In genomic region chr7:155414508-155414907, GRCh38 we compare ENCODE assay signal across 24 cellular contexts. TPM values are rescaled to one million over a fixed set of nuclear protein-coding genes. Genes with fewer than 3 reads are reported as not detected.
"Had no signal": no experiment of that assay in that cellular context is flagged by ENCODE, and none has a peak within 500 bp of the region (broad histone marks: within the 10 kb centered on the region; RNA-seq: fewer than 3 reads in every experiment).

No MANE protein-coding gene starts in this region.

- H3K36me3 Mint-ChIP-seq: activated CD8-positive, alpha-beta memory T cell treated with anti-CD3 and anti-CD28 coated beads, Interleukin-2, amount 10 ng/mL, durations not matched to agents 7 days and 5 days; activated naive CD4-positive, alpha-beta T cell treated with anti-CD3 and anti-CD28 coated beads, Interleukin-2, amount 50 U/mL, for 72 hours; natural killer cell treated with Interleukin-12 subunit alpha and Interleukin-12 subunit beta and Interleukin-15 and Interleukin-18, amount 100 ng/mL, for 72 hours; WTC11 had no signal

- DNase-seq: activated CD8-positive, alpha-beta memory T cell treated with anti-CD3 and anti-CD28 coated beads, Interleukin-2, amount 10 ng/mL, durations not matched to agents 7 days and 5 days; activated CD8-positive, alpha-beta T cell treated with anti-CD3 and anti-CD28 coated beads, Interleukin-2, amount 10 ng/mL, durations not matched to agents 7 days and 5 days; activated naive CD4-positive, alpha-beta T cell; activated T-cell treated with anti-CD3 and anti-CD28 coated beads for 4 hours; activated T-cell treated with anti-CD3 and anti-CD28 coated beads, Interleukin-2, amount 50 U/mL, for 72 hours; foreskin keratinocyte; heart right ventricle; islet precursor cell; left ventricle myocardium inferior; mucosa of descending colon; right lobe of liver; stimulated activated CD4-positive, alpha-beta T cell treated with anti-CD3 and anti-CD28 coated beads, Interleukin-2, amount 100 ng/mL, for 48 hours; stimulated activated naive CD4-positive, alpha-beta T cell treated with Interleukin-2 at 50 U/mL for 16 hours had no signal

- H3K27ac ChIP-seq: breast epithelium, esophagus muscularis mucosa, foreskin keratinocyte, heart right ventricle, left ventricle myocardium inferior, right lobe of liver, tibial nerve had no signal

- H3K9me3 Mint-ChIP-seq: activated naive CD4-positive, alpha-beta T cell treated with anti-CD3 and anti-CD28 coated beads, Interleukin-2, amount 50 U/mL, for 72 hours; activated T-cell treated with anti-CD3 and anti-CD28 coated beads, Interleukin-2, amount 50 U/mL, for 72 hours; central memory CD8-positive, alpha-beta T cell; dendritic cell treated with granulocyte-macrophage colony-stimulating factor and Interleukin-4, amounts not matched to agents 40 ng/mL and 50 ng/mL, for 4 days; natural killer cell treated with Interleukin-12 subunit alpha and Interleukin-12 subunit beta and Interleukin-15 and Interleukin-18, amount 100 ng/mL, for 72 hours; WTC11 had no signal

- H3K27ac Mint-ChIP-seq: activated CD8-positive, alpha-beta memory T cell treated with anti-CD3 and anti-CD28 coated beads, Interleukin-2, amount 10 ng/mL, durations not matched to agents 7 days and 5 days; activated CD8-positive, alpha-beta T cell treated with anti-CD3 and anti-CD28 coated beads, Interleukin-2, amount 10 ng/mL, durations not matched to agents 7 days and 5 days; activated naive CD4-positive, alpha-beta T cell treated with anti-CD3 and anti-CD28 coated beads, Interleukin-2, amount 50 U/mL, for 72 hours; activated T-cell treated with anti-CD3 and anti-CD28 coated beads, Interleukin-2, amount 50 U/mL, for 72 hours; dendritic cell treated with granulocyte-macrophage colony-stimulating factor and Interleukin-4, amounts not matched to agents 40 ng/mL and 50 ng/mL, for 4 days; natural killer cell treated with Interleukin-12 subunit alpha and Interleukin-12 subunit beta and Interleukin-15 and Interleukin-18, amount 100 ng/mL, for 72 hours; WTC11 had no signal

- H3K9me3 ChIP-seq: breast epithelium, esophagus muscularis mucosa, heart right ventricle, left ventricle myocardium inferior, mucosa of descending colon, right lobe of liver, tibial nerve had no signal

- H3K27me3 ChIP-seq: right lobe of liver had no signal

- H3K4me3 Mint-ChIP-seq: activated CD8-positive, alpha-beta memory T cell treated with anti-CD3 and anti-CD28 coated beads, Interleukin-2, amount 10 ng/mL, durations not matched to agents 7 days and 5 days; activated CD8-positive, alpha-beta T cell treated with anti-CD3 and anti-CD28 coated beads, Interleukin-2, amount 10 ng/mL, durations not matched to agents 7 days and 5 days; activated T-cell treated with anti-CD3 and anti-CD28 coated beads, Interleukin-2, amount 50 U/mL, for 72 hours; central memory CD8-positive, alpha-beta T cell; dendritic cell treated with granulocyte-macrophage colony-stimulating factor and Interleukin-4, amounts not matched to agents 40 ng/mL and 50 ng/mL, for 4 days; natural killer cell treated with Interleukin-12 subunit alpha and Interleukin-12 subunit beta and Interleukin-15 and Interleukin-18, amount 100 ng/mL, for 72 hours; WTC11 had no signal

- H3K4me1 Mint-ChIP-seq: activated CD8-positive, alpha-beta memory T cell treated with anti-CD3 and anti-CD28 coated beads, Interleukin-2, amount 10 ng/mL, durations not matched to agents 7 days and 5 days had no signal

- H3K36me3 ChIP-seq: breast epithelium, esophagus muscularis mucosa, heart right ventricle, left ventricle myocardium inferior, right lobe of liver, tibial nerve had no signal

- H3K4me3 ChIP-seq: breast epithelium, esophagus muscularis mucosa, heart right ventricle, left ventricle myocardium inferior, lung, mucosa of descending colon, right lobe of liver, tibial nerve had no signal

- H3K4me1 ChIP-seq: breast epithelium, esophagus muscularis mucosa, foreskin keratinocyte, heart right ventricle, left ventricle myocardium inferior, right lobe of liver, tibial nerve had no signal

- ATAC-seq: activated CD8-positive, alpha-beta memory T cell treated with anti-CD3 and anti-CD28 coated beads, Interleukin-2, amount 10 ng/mL, durations not matched to agents 7 days and 5 days; activated CD8-positive, alpha-beta T cell treated with anti-CD3 and anti-CD28 coated beads, Interleukin-2, amount 10 ng/mL, durations not matched to agents 7 days and 5 days; activated naive CD4-positive, alpha-beta T cell treated with anti-CD3 and anti-CD28 coated beads, Interleukin-2, amount 50 U/mL, for 72 hours; activated T-cell treated with anti-CD3 and anti-CD28 coated beads, Interleukin-2, amount 50 U/mL, for 72 hours; foreskin keratinocyte; heart right ventricle; mucosa of descending colon; natural killer cell treated with Interleukin-12 subunit alpha and Interleukin-12 subunit beta and Interleukin-15 and Interleukin-18, amount 100 ng/mL, for 72 hours; right lobe of liver; WTC11 had no signal

RNA-seq across cellular contexts. Expression of gene EN2, which starts 43.4 kb away (rescaled TPM):
- total RNA-seq: activated CD8-positive, alpha-beta memory T cell treated with anti-CD3 and anti-CD28 coated beads, Interleukin-2, amount 10 ng/mL, durations not matched to agents 7 days and 5 days; activated CD8-positive, alpha-beta T cell treated with anti-CD3 and anti-CD28 coated beads, Interleukin-2, amount 10 ng/mL, durations not matched to agents 7 days and 5 days; activated naive CD4-positive, alpha-beta T cell treated with anti-CD3 and anti-CD28 coated beads, Interleukin-2, amount 50 U/mL, for 72 hours; activated T-cell treated with anti-CD3 and anti-CD28 coated beads, Interleukin-2, amount 50 U/mL, for 72 hours; foreskin keratinocyte; mucosa of descending colon; right lobe of liver; temporal lobe; urinary bladder; WTC11 had no signal
- polyA plus RNA-seq: foreskin keratinocyte had no signal
